ENCODE assay signal across 19 cellular contexts in genomic region chr18:55665506-55665905, GRCh38.
"Had no signal": no experiment of that assay in that cellular context is flagged by ENCODE, and none has a peak within 500 bp of the region (broad histone marks: within the 10 kb centered on the region; RNA-seq: fewer than 3 reads in every experiment).

No MANE protein-coding gene starts in this region.

- ATAC-seq: heart left ventricle, pancreas, right cardiac atrium had no signal

- H3K4me3 Mint-ChIP-seq: endodermal cell, nephron had no signal

- H3K9me3 ChIP-seq: heart left ventricle, pancreas had no signal

- H3K4me1 Mint-ChIP-seq: naive B cell, nephron had no signal

- H3K27me3 Mint-ChIP-seq: naive B cell had no signal

- H3K27ac ChIP-seq: heart left ventricle, pancreas, stomach had no signal

- H3K36me3 Mint-ChIP-seq: naive B cell had no signal

- H3K4me3 ChIP-seq: heart left ventricle, pancreas, stomach had no signal

- H3K36me3 ChIP-seq: heart left ventricle, pancreas, stomach had no signal

- DNase-seq: dermis blood vessel endothelial cell; endodermal cell; erythroblast; heart left ventricle; hippocampal formation; kidney glomerular epithelial cell; mesendoderm; naive B cell; occipital lobe; small intestine; stimulated activated CD4-positive, alpha-beta T cell treated with anti-CD3 and anti-CD28 coated beads, Interleukin-12 subunit alpha, Interleukin-12 subunit beta, amount 100 ng/mL, for 4 hours; stimulated activated naive CD4-positive, alpha-beta T cell; stomach; substantia nigra; trophoblast cell had no signal

- H3K4me1 ChIP-seq: heart left ventricle, pancreas, stomach had no signal

- H3K27ac Mint-ChIP-seq: endodermal cell, naive B cell, nephron, progenitor cell of endocrine pancreas had no signal

- H3K27me3 ChIP-seq: heart left ventricle, pancreas, stomach had no signal
